Comparison of ENCODE assay signal across 25 cellular contexts in genomic region chr16:12930881-12931280, GRCh38. TPM values are rescaled to one million over a fixed set of nuclear protein-coding genes. Genes with fewer than 3 reads are reported as not detected.
DNase-seq lines count a peak whose midpoint lies in the region; TF ChIP-seq lines count a peak whose summit lies in the region.
"Had no signal": no experiment of that assay in that cellular context is flagged by ENCODE, and none has a peak within 500 bp of the region (broad histone marks: within the 10 kb centered on the region; RNA-seq: fewer than 3 reads in every experiment).

No MANE protein-coding gene starts in this region.

- H3K36me3 Mint-ChIP-seq in CD14-positive monocyte = no peaks in the 10 kb centered on the region
- H3K36me3 Mint-ChIP-seq: CD4-positive, alpha-beta memory T cell; CD4-positive, CD25-positive, alpha-beta regulatory T cell; CD8-positive, alpha-beta memory T cell; CD8-positive, alpha-beta T cell had no signal

- H3K9me3 Mint-ChIP-seq in CD14-positive monocyte = peaks cover 0 to 11% (median 5%) of the 10 kb centered on the region in 7 donors

- DNase-seq in putamen (ENCODE audit: low spot score) (peak; percentile 57), CD14-positive monocyte (ENCODE audit: low spot score) (no peak)
- DNase-seq: 8988T; ACHN; AML-193; BE2C; C1 segment of cervical spinal cord; Caco-2; Calu3; CD4-positive, alpha-beta memory T cell; CD4-positive, alpha-beta T cell; CD4-positive, CD25-positive, alpha-beta regulatory T cell; CD8-positive, alpha-beta memory T cell; CD8-positive, alpha-beta T cell; COR-L47; DMS 273 treated with DMSO at 0.1 percent for 48 hours; DMS153; DMS53; DMS79; DMS79 treated with DMSO at 0.1 percent for 48 hours; DND-41; EL had no signal

- TF ChIP-seq CTCF in CD14-positive monocyte (IDR thresholded peaks at IDR 0.05) = no peak

- intact Hi-C loops in CD14-positive monocyte (cut with micrococcal nuclease) = no loop called here

- peaks cover 0 to 7% (median 2%) of the 10 kb centered on the region in 3 donors for H3K27me3 Mint-ChIP-seq in CD14-positive monocyte (ENCODE audit: low read depth in 3 of 3)

- no peak overlapping the region for H3K27ac Mint-ChIP-seq in CD14-positive monocyte
- H3K27ac Mint-ChIP-seq: B cell; CD4-positive, alpha-beta T cell; CD8-positive, alpha-beta memory T cell; CD8-positive, alpha-beta T cell had no signal

- H3K4me1 Mint-ChIP-seq in CD14-positive monocyte = no peaks in the 10 kb centered on the region
- H3K4me1 Mint-ChIP-seq: B cell; CD4-positive, CD25-positive, alpha-beta regulatory T cell; CD8-positive, alpha-beta memory T cell had no signal

- no peak overlapping the region for H3K4me3 Mint-ChIP-seq in CD14-positive monocyte
- H3K4me3 Mint-ChIP-seq: B cell; CD4-positive, alpha-beta memory T cell; CD4-positive, alpha-beta T cell; CD4-positive, CD25-positive, alpha-beta regulatory T cell; CD8-positive, alpha-beta memory T cell; CD8-positive, alpha-beta T cell had no signal

RNA-seq across cellular contexts. Expression of gene SHISA9, which starts 29.5 kb away (rescaled TPM):
- not detected for polyA plus RNA-seq in CD14-positive monocyte
- polyA plus RNA-seq: AG04450; BJ; CD4-positive, alpha-beta memory T cell; CD4-positive, CD25-positive, alpha-beta regulatory T cell; CD8-positive, alpha-beta memory T cell had no signal
